ENCODE assay signal across 15 cellular contexts in genomic region chr18:48819276-48819675, GRCh38.
DNase-seq lines count a peak whose midpoint lies in the region; ATAC-seq and TF ChIP-seq lines count a peak whose summit lies in the region.
"Had no signal": no experiment of that assay in that cellular context is flagged by ENCODE, and none has a peak within 500 bp of the region (broad histone marks: within the 10 kb centered on the region; RNA-seq: fewer than 3 reads in every experiment).

No MANE protein-coding gene starts in this region.

- peak; percentile 8 for DNase-seq in activated CD8-positive, alpha-beta memory T cell treated with anti-CD3 and anti-CD28 coated beads, Interleukin-2, amount 50 U/mL, for 4 hours
- peak; percentile 1 for DNase-seq in stimulated activated naive CD8-positive, alpha-beta T cell treated with anti-CD3 and anti-CD28 coated beads, Interleukin-15, Interleukin-2, amounts not matched to agents 100 U/mL and 50 U/mL, for 24 hours
- DNase-seq in T-helper 2 cell (no peak), colonic mucosa (no peak)
- DNase-seq: amniotic stem cell, DMS79, H7, mesendoderm, NCI-H1048, NCI-H345 had no signal

- no peak for TF ChIP-seq CTCF in colonic mucosa (IDR thresholded peaks at IDR 0.05)

- peaks cover 5% of the 10 kb centered on the region for H3K4me1 ChIP-seq in colonic mucosa

- H3K27me3 ChIP-seq in layer of hippocampus (ENCODE audit: control insufficient read depth, insufficient read depth, low read length), result no peaks in the 10 kb centered on the region
- H3K27me3 ChIP-seq in colonic mucosa, result no peaks in the 10 kb centered on the region

- H3K9me3 ChIP-seq in colonic mucosa, result no peaks in the 10 kb centered on the region

- no peak overlapping the region for H3K9ac ChIP-seq in colonic mucosa (ENCODE audit: low read depth in 2 of 2, low read length in 2 of 2)

- ATAC-seq in stimulated activated naive CD8-positive, alpha-beta T cell treated with anti-CD3 and anti-CD28 coated beads, Interleukin-15, Interleukin-2, amounts not matched to agents 100 U/mL and 50 U/mL, for 24 hours, result no peak
- no peak for ATAC-seq in HG03196 (IDR thresholded peaks at IDR 0.05; ENCODE audit: unreplicated experiment)

- no peaks in the 10 kb centered on the region for H3K36me3 ChIP-seq in colonic mucosa

- intact Hi-C loops in colonic mucosa (cut with DNase I), result no loop called here

- no peak overlapping the region for H3K4me3 ChIP-seq in colonic mucosa

- H3K27ac ChIP-seq in cingulate gyrus (ENCODE audit: low read depth, low read length) (peak overlapping the region; percentile 66), layer of hippocampus (ENCODE audit: low read depth, low read length) (peak overlapping the region; percentile 60), colonic mucosa (no peak overlapping the region)
- H3K27ac ChIP-seq: C4-2B, VCaP had no signal

Comparison
In these comparisons a context has a peak if more than half of its experiments do, and no peak if none do; other contexts are left out.
1. DNase-seq: peak in activated CD8-positive, alpha-beta memory T cell treated with anti-CD3 and anti-CD28 coated beads, Interleukin-2, amount 50 U/mL, for 4 hours (single experiment) and stimulated activated naive CD8-positive, alpha-beta T cell treated with anti-CD3 and anti-CD28 coated beads, Interleukin-15, Interleukin-2, amounts not matched to agents 100 U/mL and 50 U/mL, for 24 hours (single experiment); none in T-helper 2 cell (0 of 5) and colonic mucosa (single experiment).